In the genomic region with DNA sequence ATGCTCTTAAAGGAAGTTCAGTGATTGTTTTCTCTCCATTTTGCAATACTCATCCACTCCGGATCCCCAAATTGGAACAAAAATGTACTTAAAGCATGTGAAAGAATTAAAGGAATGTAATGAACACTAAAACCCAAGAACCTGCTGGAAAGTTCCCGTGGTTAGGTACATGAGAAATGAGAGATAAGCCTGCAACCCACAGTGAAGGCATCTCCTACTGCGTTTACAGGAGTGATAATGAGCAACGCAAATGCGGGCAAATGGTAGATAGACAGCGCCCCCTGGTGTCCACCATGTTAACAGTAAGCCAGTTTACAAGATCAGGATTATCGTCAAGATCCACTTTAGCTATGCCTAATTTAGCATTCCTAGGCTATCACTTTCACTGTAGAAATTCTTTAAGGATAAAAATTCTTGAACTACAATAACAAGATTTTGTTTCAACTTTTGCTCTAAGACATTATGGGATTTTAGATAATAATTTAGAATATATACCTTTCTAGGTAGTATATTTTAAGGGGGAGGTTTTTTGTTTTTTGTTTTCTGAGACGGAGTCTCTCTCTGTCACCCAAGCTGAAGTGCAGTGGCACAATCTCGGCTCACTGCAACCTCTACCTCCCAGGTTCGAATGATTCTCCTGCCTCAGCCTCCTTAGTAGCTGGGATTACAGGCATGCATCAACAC, we compare ENCODE assay signal across 8 cellular contexts. TPM values are rescaled to one million over a fixed set of nuclear protein-coding genes. Genes with fewer than 3 reads are reported as not detected.
DNase-seq lines count a peak whose midpoint lies in the region; ATAC-seq and TF ChIP-seq lines count a peak whose summit lies in the region.

No MANE protein-coding gene starts in this region.

- H3K36me3 ChIP-seq in CD4-positive, alpha-beta memory T cell (ENCODE audit: insufficient read depth, low read length), result peaks cover 25% of the 10 kb centered on the region
- no peaks in the 10 kb centered on the region for H3K36me3 ChIP-seq in testis (ENCODE audit: low read depth, missing control alignments)

- H3K4me1 Mint-ChIP-seq in CD4-positive, alpha-beta memory T cell, result peaks cover 2 to 6% (median 4%) of the 10 kb centered on the region in 4 donors

- no peak for TF ChIP-seq POLR2A in testis (IDR thresholded peaks at IDR 0.05)

- WGBS in testis, 2 donors, result 26 to 36% methylated on average over 10 of the region's 10 CpGs

- peaks cover 5% of the 10 kb centered on the region for H3K4me1 ChIP-seq in CD4-positive, alpha-beta memory T cell (ENCODE audit: insufficient read depth, low read length)
- H3K4me1 ChIP-seq in foreskin keratinocyte (no peaks in the 10 kb centered on the region), testis (no peaks in the 10 kb centered on the region)

- ATAC-seq in GM21529 (IDR thresholded peaks at IDR 0.05; ENCODE audit: unreplicated experiment) (peak; percentile 69), foreskin keratinocyte (peak; percentile 84), omental fat pad (ENCODE audit: low FRiP score) (peak; percentile 75)

- intact Hi-C loops in CD4-positive, alpha-beta memory T cell (cut with micrococcal nuclease), result loop anchor here (1.0 to 10.0 kb wide), 5 partner anchors 65 to 557 kb away; a partner anchor contains a TSS
- intact Hi-C loops in testis (cut with DNase I; ENCODE audit: low total_unique reads), result loop anchor here (10.0 kb wide), 1 partner anchor 277 kb away; no protein-coding TSS in a partner anchor

- POLR2A ChIA-PET in CD4-positive, alpha-beta memory T cell (lab: Charles Lee; ENCODE audit: partially characterized antibody), result interaction anchor here (0.6 kb wide), 1 partner anchor 127 kb away, joined by 3 read pairs; no protein-coding TSS in a partner anchor

- peak; percentile 69 to 81 (median 72) for DNase-seq in CD4-positive, alpha-beta memory T cell
- DNase-seq in MV-4-11 (lab: John Stamatoyannopoulos, UW) (peak; percentile 74), SIG-M5 treated with dmso at 0.1 percent for 504 hours (lab: John Stamatoyannopoulos, UW; ENCODE audit: unreplicated experiment) (peak; percentile 65), foreskin keratinocyte (peak; percentile 26 to 54), omental fat pad (ENCODE audit: low spot score) (peak; percentile 100), testis (peak; percentile 96)
- peak; percentile 66 for DNase-seq in activated effector memory CD4-positive, alpha-beta T cell treated with Interleukin-2 at 50 U/mL for 16 hours

- peaks cover 23 to 58% of the 10 kb centered on the region in 2 donors for H3K36me3 Mint-ChIP-seq in CD4-positive, alpha-beta memory T cell

- peak overlapping the region in 1 of 7 donors; percentile 25 for H3K27ac Mint-ChIP-seq in CD4-positive, alpha-beta memory T cell

- no peaks in the 10 kb centered on the region for H3K27me3 Mint-ChIP-seq in CD4-positive, alpha-beta memory T cell

- no peak overlapping the region for H3K4me3 Mint-ChIP-seq in CD4-positive, alpha-beta memory T cell

- H3K9me3 ChIP-seq in CD4-positive, alpha-beta memory T cell (ENCODE audit: control insufficient read depth in 1 of 2, low read length in 2 of 2), result no peaks in the 10 kb centered on the region
- H3K9me3 ChIP-seq in testis, result no peaks in the 10 kb centered on the region

- no peak overlapping the region for H3K4me3 ChIP-seq in CD4-positive, alpha-beta memory T cell (ENCODE audit: low read length in 2 of 2)
- no peak overlapping the region for H3K4me3 ChIP-seq in testis

- peak; percentile 91 for TF ChIP-seq CTCF in foreskin keratinocyte (conservative IDR thresholded peaks at IDR 0.05)
- TF ChIP-seq CTCF in omental fat pad (IDR thresholded peaks at IDR 0.05), result peak in 2 of 3 donors; percentile 86 to 89
- TF ChIP-seq CTCF in testis (IDR thresholded peaks at IDR 0.05), result peak; percentile 94 to 96 (median 95)

- no peaks in the 10 kb centered on the region for H3K9me3 Mint-ChIP-seq in CD4-positive, alpha-beta memory T cell

- no peak overlapping the region for H3K27ac ChIP-seq in CD4-positive, alpha-beta memory T cell (ENCODE audit: low read depth, low read length)
- no peak overlapping the region for H3K27ac ChIP-seq in foreskin keratinocyte
- H3K27ac ChIP-seq in testis, result no peak overlapping the region

- H3K27me3 ChIP-seq in CD4-positive, alpha-beta memory T cell (ENCODE audit: insufficient read depth, low read length), result no peaks in the 10 kb centered on the region
- H3K27me3 ChIP-seq in foreskin keratinocyte, result no peaks in the 10 kb centered on the region
- no peaks in the 10 kb centered on the region for H3K27me3 ChIP-seq in testis

- CTCF ChIA-PET in CD4-positive, alpha-beta memory T cell (lab: Charles Lee; ENCODE audit: partially characterized antibody), result interaction anchor here (0.6 to 9.8 kb wide), 26 partner anchors 8 to 279 kb away, joined by 3 to 83 read pairs (median 3); a partner anchor contains a TSS

RNA-seq across cellular contexts. Expression of a gene that starts 29.9 kb away (rescaled TPM):
- total RNA-seq in CD4-positive, alpha-beta memory T cell, result 10 to 100 TPM; 28.2 to 28.3 TPM
- 10 to 100 TPM in 1 of 2 donors, 1 to 10 TPM in 1; 8.6 to 14.2 TPM for polyA plus RNA-seq in CD4-positive, alpha-beta memory T cell
- 30.3 and 32.6 TPM in 2 replicates for total RNA-seq in foreskin keratinocyte
- polyA plus RNA-seq in foreskin keratinocyte, result 20.6 and 21.3 TPM in 2 replicates
- total RNA-seq in omental fat pad, result 100 to 1,000 TPM in 1 of 4 donors, 10 to 100 TPM in 3; 21.0 to 168 (median 34.7) TPM
- 10 to 100 TPM; 41.3 to 42.0 TPM for total RNA-seq in testis
- polyA plus RNA-seq in testis (ENCODE audit: insufficient read depth, low read depth, low replicate concordance), result 40.1 TPM

RNA-seq across cellular contexts. Expression of a gene that starts 37.5 kb away (rescaled TPM):
- 1 to 10 TPM; 3.9 to 4.0 TPM for total RNA-seq in CD4-positive, alpha-beta memory T cell
- 1 to 10 TPM; 6.7 to 8.9 TPM for polyA plus RNA-seq in CD4-positive, alpha-beta memory T cell
- total RNA-seq in foreskin keratinocyte (5.0 and 5.2 TPM in 2 replicates), omental fat pad (1 to 10 TPM; 1.1 to 2.7 (median 1.6) TPM), testis (1 to 10 TPM; 7.4 to 7.8 TPM)
- polyA plus RNA-seq in foreskin keratinocyte (2.2 and 2.9 TPM in 2 replicates), testis (ENCODE audit: insufficient read depth, low read depth, low replicate concordance) (7.2 TPM)

RNA-seq across cellular contexts. Expression of a gene that starts 37.8 kb away (rescaled TPM):
- 10 to 100 TPM; 14.8 to 18.7 TPM for total RNA-seq in CD4-positive, alpha-beta memory T cell
- 10 to 100 TPM; 30.7 to 30.9 TPM for polyA plus RNA-seq in CD4-positive, alpha-beta memory T cell
- 22.3 and 23.7 TPM in 2 replicates for total RNA-seq in foreskin keratinocyte
- polyA plus RNA-seq in foreskin keratinocyte, result 35.3 and 36.3 TPM in 2 replicates
- 10 to 100 TPM; 12.2 to 40.0 (median 20.2) TPM for total RNA-seq in omental fat pad
- 10 to 100 TPM; 62.7 to 68.5 TPM for total RNA-seq in testis
- 103 TPM for polyA plus RNA-seq in testis (ENCODE audit: insufficient read depth, low read depth, low replicate concordance)

Comparison
In these comparisons a context has a peak if more than half of its experiments do, and no peak if none do; other contexts are left out.
1. DNase-seq: peak in every context shown above with its lines; median percentile 100 in omental fat pad; 96 in testis; 74 in MV-4-11; 72 in CD4-positive, alpha-beta memory T cell; 66 in activated effector memory CD4-positive, alpha-beta T cell treated with Interleukin-2 at 50 U/mL for 16 hours; 65 in SIG-M5 treated with dmso at 0.1 percent for 504 hours; 40 in foreskin keratinocyte.